31 cellular contexts compared by ENCODE assay signal in genomic region chr1:3061566-3061965, GRCh38. TPM values are rescaled to one million over a fixed set of nuclear protein-coding genes. Genes with fewer than 3 reads are reported as not detected.
DNase-seq lines count a peak whose midpoint lies in the region; ATAC-seq and TF ChIP-seq lines count a peak whose summit lies in the region.
"Had no signal": no experiment of that assay in that cellular context is flagged by ENCODE, and none has a peak within 500 bp of the region (broad histone marks: within the 10 kb centered on the region; RNA-seq: fewer than 3 reads in every experiment).

No MANE protein-coding gene starts in this region.

- TF ChIP-seq CTCF in left ventricle myocardium inferior (IDR thresholded peaks at IDR 0.05; ENCODE audit: borderline replicate concordance) (no peak), coronary artery (IDR thresholded peaks at IDR 0.05) (no peak), type B pancreatic cell (conservative IDR thresholded peaks at IDR 0.05) (no peak)

- H3K23ac ChIP-seq in trophoblast cell (ENCODE audit: low read length), result no peak overlapping the region

- no peak overlapping the region for H3K4me2 ChIP-seq in trophoblast cell (ENCODE audit: low read length)
- H3K4me2 ChIP-seq: BLaER1, KMS-11, PC-9 had no signal

- peaks cover 60% of the 10 kb centered on the region for H3K27me3 ChIP-seq in left ventricle myocardium inferior (ENCODE audit: low read depth)
- H3K27me3 ChIP-seq in trophoblast cell (ENCODE audit: insufficient read depth, low read length), result peaks cover 45% of the 10 kb centered on the region

- H2AK5ac ChIP-seq in trophoblast cell (ENCODE audit: low read length), result no peak overlapping the region

- peak overlapping the region; percentile 57 for H3K4me3 Mint-ChIP-seq in type B pancreatic cell
- H3K4me3 Mint-ChIP-seq: CD4-positive, CD25-positive, alpha-beta regulatory T cell; IgD-negative memory B cell had no signal

- H4K8ac ChIP-seq in trophoblast cell (ENCODE audit: low read depth, low read length), result peak overlapping the region; percentile 19

- no peak overlapping the region for H3K4me3 ChIP-seq in left ventricle myocardium inferior
- H3K4me3 ChIP-seq in coronary artery, result no peak overlapping the region
- H3K4me3 ChIP-seq in trophoblast cell (ENCODE audit: low read depth, low read length), result no peak overlapping the region
- H3K4me3 ChIP-seq: BLaER1, PC-9 had no signal

- H3K4me1 ChIP-seq in left ventricle myocardium inferior (peaks cover 37% of the 10 kb centered on the region), trophoblast cell (ENCODE audit: control insufficient read depth in 1 of 2, insufficient read depth in 2 of 2, low read length in 2 of 2) (peaks cover 17 to 30% of the 10 kb centered on the region in 2 experiments)
- H3K4me1 ChIP-seq: BLaER1 had no signal

- H3K9me3 ChIP-seq in left ventricle myocardium inferior (replicated peaks) (no peaks in the 10 kb centered on the region), trophoblast cell (ENCODE audit: insufficient read depth, low read depth, low read length) (peaks cover 11% of the 10 kb centered on the region)
- H3K9me3 ChIP-seq: BLaER1 had no signal

- H3K79me2 ChIP-seq in trophoblast cell (ENCODE audit: control insufficient read depth, insufficient read depth, low read length, poor library complexity), result no peaks in the 10 kb centered on the region

- no CpG with 5 or more reads among the region's 5 CpGs for WGBS in trophoblast cell (ENCODE audit: extremely low coverage, insufficient coverage, insufficient read length)

- H4K12ac ChIP-seq in trophoblast cell (ENCODE audit: low read depth, low read length), result no peak overlapping the region

- no peaks in the 10 kb centered on the region for H3K36me3 ChIP-seq in left ventricle myocardium inferior
- H3K36me3 ChIP-seq in trophoblast cell (ENCODE audit: control insufficient read depth in 1 of 2, insufficient read depth in 2 of 2, low read length in 2 of 2), result no peaks in the 10 kb centered on the region
- H3K36me3 ChIP-seq: BLaER1 had no signal

- ATAC-seq in Right ventricle myocardium superior (ENCODE audit: poor library complexity) (no peak), HG03460 (IDR thresholded peaks at IDR 0.05; ENCODE audit: unreplicated experiment) (no peak), GM18520 (IDR thresholded peaks at IDR 0.05; ENCODE audit: unreplicated experiment) (no peak)

- no peak overlapping the region for H3K4ac ChIP-seq in trophoblast cell (ENCODE audit: low read depth, low read length)

- H3K27ac Mint-ChIP-seq in type B pancreatic cell, result no peak overlapping the region
- H3K27ac Mint-ChIP-seq: IgD-negative memory B cell had no signal

- peaks cover 9% of the 10 kb centered on the region for H3K9me3 Mint-ChIP-seq in type B pancreatic cell
- H3K9me3 Mint-ChIP-seq: CD4-positive, CD25-positive, alpha-beta regulatory T cell had no signal

- H3K27ac ChIP-seq in left ventricle myocardium inferior (replicated peaks), result no peak overlapping the region
- H3K27ac ChIP-seq in coronary artery, result peak overlapping the region in 1 of 2 donors; percentile 50
- no peak overlapping the region for H3K27ac ChIP-seq in trophoblast cell (ENCODE audit: low read depth, low read length)
- H3K27ac ChIP-seq: BLaER1, HL-60, KMS-11, PC-9 had no signal

- intact Hi-C loops in Right ventricle myocardium superior (cut with DNase I), result loop anchor here (10.0 kb wide), 1 partner anchor 223 kb away; no protein-coding TSS in a partner anchor
- intact Hi-C loops in left ventricle myocardium inferior (cut with micrococcal nuclease), result loop anchor here (10.0 kb wide), 1 partner anchor 223 kb away; no protein-coding TSS in a partner anchor

- H3K14ac ChIP-seq in trophoblast cell (ENCODE audit: low read length), result no peak overlapping the region

- peak overlapping the region; percentile 21 for H3K18ac ChIP-seq in trophoblast cell (ENCODE audit: low read length)

- peaks cover 74% of the 10 kb centered on the region for H3K27me3 Mint-ChIP-seq in type B pancreatic cell
- H3K27me3 Mint-ChIP-seq: CD4-positive, CD25-positive, alpha-beta regulatory T cell had no signal

- H2BK12ac ChIP-seq in trophoblast cell (ENCODE audit: low read length), result no peak overlapping the region

- no peak overlapping the region for H2AFZ ChIP-seq in trophoblast cell (ENCODE audit: insufficient read depth, low read length, poor library complexity)
- H2AFZ ChIP-seq: PC-9 had no signal

- no peak overlapping the region for H3K9ac ChIP-seq in trophoblast cell (ENCODE audit: low read length)
- H3K9ac ChIP-seq: BLaER1, KMS-11 had no signal

- peak overlapping the region; percentile 15 for H2BK5ac ChIP-seq in trophoblast cell (ENCODE audit: low read depth, low read length, poor library complexity)

- peaks cover 4% of the 10 kb centered on the region for H3K4me1 Mint-ChIP-seq in type B pancreatic cell (ENCODE audit: unreplicated experiment)
- H3K4me1 Mint-ChIP-seq: CD4-positive, CD25-positive, alpha-beta regulatory T cell; IgD-negative memory B cell had no signal

- peak overlapping the region; percentile 38 for H4K91ac ChIP-seq in trophoblast cell (ENCODE audit: low read depth, low read length)

- peak; percentile 22 for DNase-seq in Right ventricle myocardium superior
- no peak for DNase-seq in left ventricle myocardium inferior
- DNase-seq in coronary artery (ENCODE audit: low spot score), result peak; percentile 56
- DNase-seq in trophoblast cell, result no peak
- DNase-seq in type B pancreatic cell (ENCODE audit: extremely low spot score, unreplicated experiment), result peak; percentile 64
- DNase-seq in midbrain (lab: John Stamatoyannopoulos, UW), result no peak
- DNase-seq: CD4-positive, CD25-positive, alpha-beta regulatory T cell; DMS53; GOT3; HCEC 1CT; MM.1S; NCI-H1048; NCI-H1417; NCI-H1694; NCI-H2029 treated with DMSO at 0.1 percent for 48 hours; NCI-H446 treated with DMSO at 0.1 percent for 48 hours; NCI-H526; NCI-H82; NK-92 treated with Interleukin-12 subunit alpha and Interleukin-12 subunit beta, amount 100 ng/mL, for 24 hours; PC-9; RPMI8226; SHP77 treated with DMSO at 0.1 percent for 48 hours had no signal

- H2BK120ac ChIP-seq in trophoblast cell (ENCODE audit: insufficient read depth, low read length, poor library complexity), result no peak overlapping the region

- H3K36me3 Mint-ChIP-seq in type B pancreatic cell, result peaks cover 4% of the 10 kb centered on the region
- H3K36me3 Mint-ChIP-seq: CD4-positive, CD25-positive, alpha-beta regulatory T cell; IgD-negative memory B cell had no signal

- peaks cover 8% of the 10 kb centered on the region for H3K79me1 ChIP-seq in trophoblast cell (ENCODE audit: low read length)

RNA-seq across cellular contexts. Expression of gene PRDM16, which starts 7.4 kb away (rescaled TPM):
- total RNA-seq in Right ventricle myocardium superior (14.2 TPM), left ventricle myocardium inferior (16.6 TPM), type B pancreatic cell (ENCODE audit: low replicate concordance) (10.3 and 23.6 TPM in 2 replicates)
- polyA plus RNA-seq in trophoblast cell (2013), result 0.19 and 0.27 TPM in 2 replicates
- total RNA-seq: PC-9 had no signal
- polyA plus RNA-seq: CD4-positive, CD25-positive, alpha-beta regulatory T cell; IgD-negative memory B cell had no signal

RNA-seq across cellular contexts. Expression of gene ACTRT2, which starts 40.3 kb away (rescaled TPM):
- total RNA-seq in Right ventricle myocardium superior (not detected), left ventricle myocardium inferior (not detected), type B pancreatic cell (ENCODE audit: low replicate concordance) (not detected in 2 replicates)
- not detected in 2 replicates for polyA plus RNA-seq in trophoblast cell (2013)
- total RNA-seq: CD4-positive, CD25-positive, alpha-beta regulatory T cell; Daoy; G401; PC-9 had no signal
- polyA plus RNA-seq: AG04450; CD4-positive, CD25-positive, alpha-beta regulatory T cell; IgD-negative memory B cell had no signal

Comparison
In these comparisons a context has a peak if more than half of its experiments do, and no peak if none do; other contexts are left out.
1. DNase-seq: peak in Right ventricle myocardium superior (single experiment), coronary artery (single experiment) and type B pancreatic cell (single experiment); none in left ventricle myocardium inferior (single experiment), trophoblast cell (0 of 2) and midbrain (single experiment).